15 cellular contexts compared by ENCODE assay signal in the genomic region with DNA sequence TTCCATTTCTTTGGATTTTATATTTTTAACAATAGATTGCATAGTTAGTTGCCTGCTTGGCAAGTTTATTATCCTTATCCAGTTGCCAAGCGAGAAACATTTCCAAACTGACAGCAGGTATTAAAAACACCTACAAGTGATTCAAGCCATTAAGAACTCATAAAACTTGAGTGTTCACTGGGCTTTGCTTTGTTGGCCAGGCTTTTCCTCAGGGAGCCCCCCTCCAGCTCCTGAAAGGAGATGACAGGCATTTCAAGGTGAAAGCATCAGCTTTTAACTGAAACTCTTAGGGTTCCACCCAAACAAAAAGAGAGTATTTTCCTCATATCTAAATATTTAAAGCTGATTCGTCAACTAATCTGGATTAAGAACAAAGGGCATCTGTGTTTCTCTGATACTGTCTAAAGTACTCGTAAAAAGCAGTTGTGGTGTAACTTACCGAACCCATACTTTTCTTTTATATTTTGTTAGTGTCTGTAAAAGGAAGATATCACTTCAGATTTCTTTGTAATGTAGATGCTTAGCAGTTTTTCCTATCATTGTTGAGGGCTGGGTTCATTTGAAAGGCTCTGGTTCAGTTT.
"Had no signal": no experiment of that assay in that cellular context is flagged by ENCODE, and none has a peak within 500 bp of the region (broad histone marks: within the 10 kb centered on the region; RNA-seq: fewer than 3 reads in every experiment).

No MANE protein-coding gene starts in this region.

- H3K27ac ChIP-seq: body of pancreas, epithelial cell of prostate, gastrocnemius medialis, lower lobe of right lung, skin epidermis, tibial nerve had no signal

- H3K4me3 ChIP-seq: body of pancreas, gastrocnemius medialis, lower lobe of right lung, skin epidermis, tibial nerve had no signal

- H3K4me1 ChIP-seq: body of pancreas, gastrocnemius medialis, lower lobe of right lung, tibial nerve had no signal

- H3K9me3 ChIP-seq: body of pancreas, gastrocnemius medialis, lower lobe of right lung, tibial nerve had no signal

- DNase-seq: activated CD4-positive, alpha-beta T cell treated with anti-CD3 and anti-CD28 coated beads, Interleukin-2, amount 50 U/mL, for 4 hours; activated CD4-positive, CD25-positive, alpha-beta regulatory T cell treated with anti-CD3 and anti-CD28 coated beads, Interleukin-2, amount 50 U/mL, for 72 hours; activated effector memory CD4-positive, alpha-beta T cell treated with Interleukin-2 at 50 U/mL for 16 hours; activated T-cell treated with anti-CD3 and anti-CD28 coated beads, Interleukin-2, amount 50 U/mL, for 24 hours; amniotic stem cell; body of pancreas; effector memory CD4-positive, alpha-beta T cell; gastrocnemius medialis; lower lobe of right lung; naive B cell had no signal

- H3K27me3 ChIP-seq: body of pancreas, gastrocnemius medialis, tibial nerve had no signal

- H3K36me3 ChIP-seq: gastrocnemius medialis, lower lobe of right lung, tibial nerve had no signal

- ATAC-seq: activated naive CD4-positive, alpha-beta T cell treated with anti-CD3 and anti-CD28 coated beads, Interleukin-2, amount 50 U/mL, for 72 hours; body of pancreas; gastrocnemius medialis; lower lobe of right lung; stimulated activated effector memory CD8-positive, alpha-beta T cell treated with anti-CD3 and anti-CD28 coated beads, Interleukin-12 subunit alpha, Interleukin-12 subunit beta, amount 100 ng/mL, for 72 hours had no signal
